20 cellular contexts compared by ENCODE assay signal in genomic region chr21:29250642-29251041, GRCh38.
"Had no signal": no experiment of that assay in that cellular context is flagged by ENCODE, and none has a peak within 500 bp of the region (broad histone marks: within the 10 kb centered on the region; RNA-seq: fewer than 3 reads in every experiment).

No MANE protein-coding gene starts in this region.

- H3K36me3 ChIP-seq: heart left ventricle, neutrophil, right atrium auricular region, sigmoid colon, stomach, thoracic aorta, transverse colon, uterus had no signal

- H3K4me1 Mint-ChIP-seq: endodermal cell; naive thymus-derived CD8-positive, alpha-beta T cell had no signal

- H3K27ac ChIP-seq: heart left ventricle, neutrophil, right atrium auricular region, sigmoid colon, skin epidermis, stomach, thoracic aorta, transverse colon, uterus had no signal

- ATAC-seq: heart left ventricle; mucosa of descending colon; naive thymus-derived CD8-positive, alpha-beta T cell had no signal

- H3K4me1 ChIP-seq: right atrium auricular region, stomach, transverse colon, uterus had no signal

- H3K27ac Mint-ChIP-seq: endodermal cell; naive thymus-derived CD8-positive, alpha-beta T cell had no signal

- H3K4me3 ChIP-seq: heart left ventricle, mucosa of descending colon, right atrium auricular region, sigmoid colon, skin epidermis, stomach, thoracic aorta, transverse colon, uterus had no signal

- DNase-seq: effector CD4-positive, alpha-beta T cell; endodermal cell; erythroblast; heart left ventricle; hypothalamus; kidney glomerular epithelial cell; mucosa of descending colon; naive thymus-derived CD8-positive, alpha-beta T cell; sigmoid colon; stimulated activated CD4-positive, alpha-beta T cell treated with anti-CD3 and anti-CD28 coated beads, Interleukin-2, amount 100 ng/mL, for 24 hours; stimulated activated CD4-positive, alpha-beta T cell treated with anti-CD3 and anti-CD28 coated beads, Interleukin-4, amount 100 ng/mL, for 4 hours; stimulated activated naive CD4-positive, alpha-beta T cell; stomach; substantia nigra; transverse colon; uterus had no signal

- H3K4me3 Mint-ChIP-seq: endodermal cell; naive thymus-derived CD8-positive, alpha-beta T cell had no signal

- H3K27me3 ChIP-seq: heart left ventricle, neutrophil, right atrium auricular region, sigmoid colon, stomach, transverse colon, uterus had no signal
